In the genomic region with DNA sequence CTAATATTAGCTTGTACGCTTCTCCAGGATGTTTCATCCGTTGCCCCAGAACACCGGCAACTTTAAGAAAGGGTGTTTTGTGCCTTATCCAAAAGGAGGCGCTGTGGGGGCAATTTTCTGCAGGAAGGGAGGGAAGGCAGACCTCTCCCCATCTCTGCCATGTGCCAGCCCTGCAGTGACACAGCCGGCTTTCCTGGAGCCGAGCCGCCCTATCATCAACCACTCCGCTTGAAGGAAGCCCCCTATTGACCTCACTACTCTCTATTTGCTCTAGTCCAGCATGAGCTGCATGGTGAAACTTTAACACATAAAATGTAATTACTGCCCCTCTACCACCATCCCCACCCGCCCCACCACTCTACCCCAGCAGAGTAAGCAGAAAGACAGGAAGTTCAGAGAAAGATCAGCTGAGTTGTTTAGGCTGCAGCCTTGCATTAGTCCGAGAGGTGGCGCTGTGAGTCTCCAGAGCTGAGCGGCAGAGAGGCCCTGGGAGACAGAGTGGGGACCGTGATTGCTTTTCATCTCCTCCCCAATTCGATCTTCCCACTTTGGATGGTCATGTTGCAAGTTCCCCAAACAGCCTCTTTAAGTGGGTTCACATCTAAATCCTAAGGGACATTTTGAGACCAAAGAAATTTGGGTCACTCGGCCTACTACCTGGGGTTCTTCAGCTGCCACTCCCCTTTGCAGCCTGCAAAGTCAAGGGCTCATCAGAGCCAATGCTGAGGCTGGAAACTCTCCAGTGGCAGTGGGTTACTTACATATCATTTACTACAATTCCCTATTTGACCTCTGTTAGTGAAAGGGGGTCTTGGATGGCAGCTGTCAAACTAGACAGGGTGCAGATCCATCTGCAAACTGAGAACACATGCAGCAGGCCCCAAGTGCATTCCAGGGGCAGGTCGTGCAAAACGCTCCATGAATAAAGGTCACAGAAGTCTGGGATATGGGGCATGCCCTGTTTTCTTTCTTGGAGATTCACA, we compare ENCODE assay signal across 8 cellular contexts. TPM values are rescaled to one million over a fixed set of nuclear protein-coding genes. Genes with fewer than 3 reads are reported as not detected.
DNase-seq lines count a peak whose midpoint lies in the region; ATAC-seq and TF ChIP-seq lines count a peak whose summit lies in the region.

No MANE protein-coding gene starts in this region.

- no peak overlapping the region for H3K9ac ChIP-seq in NT2/D1 (ENCODE audit: insufficient read length, low read depth)

- no peak overlapping the region for H3K27ac Mint-ChIP-seq in nephron progenitor cell

- peaks cover 21% of the 10 kb centered on the region for H3K36me3 Mint-ChIP-seq in nephron progenitor cell (ENCODE audit: low read depth)

- DNase-seq in AG04449 (ENCODE audit: low read depth, low spot score) (no peak), NT2/D1 (ENCODE audit: low read depth, low spot score) (peak; percentile 79), fibroblast of peridontal ligament (ENCODE audit: extremely low read depth) (peak; percentile 58), nephron progenitor cell (peak; percentile 78), tibial nerve (ENCODE audit: low spot score in 2 of 2) (peak; percentile 43 to 67)
- DNase-seq in activated T-cell treated with anti-CD3 and anti-CD28 coated beads, Interleukin-2, amount 50 U/mL, for 48 hours, result peak; percentile 74 to 75

- no peak overlapping the region for H3K4me3 ChIP-seq in AG04449 (ENCODE audit: low read depth, low read length)
- no peak overlapping the region for H3K4me3 ChIP-seq in NT2/D1 (ENCODE audit: insufficient read length, low read depth)
- H3K4me3 ChIP-seq in tibial nerve, result no peak overlapping the region

- peak; percentile 60 for ATAC-seq in GM18519 (IDR thresholded peaks at IDR 0.05; ENCODE audit: low FRiP score, unreplicated experiment)
- ATAC-seq in HG03280 (IDR thresholded peaks at IDR 0.05; ENCODE audit: unreplicated experiment), result peak; percentile 79

- no peaks in the 10 kb centered on the region for H3K9me3 Mint-ChIP-seq in nephron progenitor cell

- H3K27me3 ChIP-seq in NT2/D1 (ENCODE audit: insufficient read depth, insufficient read length) (no peaks in the 10 kb centered on the region), tibial nerve (no peaks in the 10 kb centered on the region)

- peak overlapping the region; percentile 46 for H3K4me3 Mint-ChIP-seq in nephron progenitor cell

- H3K4me1 ChIP-seq in NT2/D1 (ENCODE audit: insufficient read depth, insufficient read length), result peaks cover 3% of the 10 kb centered on the region
- peaks cover 0 to 12% (median 0%) of the 10 kb centered on the region in 4 donors for H3K4me1 ChIP-seq in tibial nerve

- no peak for TF ChIP-seq EP300 in tibial nerve (IDR thresholded peaks at IDR 0.05)

- TF ChIP-seq CTCF in AG04449 (IDR thresholded peaks at IDR 0.05; ENCODE audit: insufficient read depth, low read length, missing control alignments), result peak; percentile 87
- TF ChIP-seq CTCF in nephron progenitor cell (IDR thresholded peaks at IDR 0.05), result peak; percentile 77
- peak; percentile 57 to 79 (median 67) for TF ChIP-seq CTCF in tibial nerve (IDR thresholded peaks at IDR 0.05)

- CTCF ChIA-PET in AG04449 (lab: Yijun Ruan, JAX), result interaction anchor here (0.9 to 11.8 kb wide), 27 partner anchors 10 to 375 kb away, joined by 3 to 139 read pairs (median 6); a partner anchor contains a TSS

- POLR2A ChIA-PET in AG04449 (lab: Yijun Ruan, JAX), result interaction anchor here (0.7 kb wide), 1 partner anchor 80 kb away, joined by 3 read pairs; no protein-coding TSS in a partner anchor

- H3K36me3 ChIP-seq in NT2/D1 (ENCODE audit: insufficient read depth, insufficient read length, low read length) (no peaks in the 10 kb centered on the region), tibial nerve (peaks cover 0 to 28% (median 0%) of the 10 kb centered on the region in 3 donors)

- peaks cover 13% of the 10 kb centered on the region for H3K27me3 Mint-ChIP-seq in nephron progenitor cell (ENCODE audit: low read depth, poor library complexity)

- 32 to 42% methylated on average over 16 to 17 of the region's 17 CpGs for WGBS in tibial nerve, 2 donors

- no peak overlapping the region for H3K27ac ChIP-seq in tibial nerve

- H3K9me3 ChIP-seq in NT2/D1 (ENCODE audit: insufficient read depth, low read length), result no peaks in the 10 kb centered on the region
- H3K9me3 ChIP-seq in tibial nerve, result no peaks in the 10 kb centered on the region

- H3K4me1 Mint-ChIP-seq in nephron progenitor cell, result peaks cover 31% of the 10 kb centered on the region

- TF ChIP-seq POLR2A in tibial nerve (IDR thresholded peaks at IDR 0.05), result no peak

RNA-seq across cellular contexts. Expression of a gene that starts 24.7 kb away (rescaled TPM):
- total RNA-seq in tibial nerve, result 10 to 100 TPM in 3 of 4 donors, 1 to 10 TPM in 1; 3.5 to 11.7 (median 10.7) TPM
